Comparison of ENCODE assay signal across 7 cellular contexts in genomic region chr14:32939254-32940065, GRCh38. TPM values are rescaled to one million over a fixed set of nuclear protein-coding genes. Genes with fewer than 3 reads are reported as not detected.
DNase-seq lines count a peak whose midpoint lies in the region; ATAC-seq and TF ChIP-seq lines count a peak whose summit lies in the region.

No MANE protein-coding gene starts in this region.

- H3K36me3 ChIP-seq in endodermal cell (ENCODE audit: control insufficient read depth, insufficient read depth, low read length) (no peaks in the 10 kb centered on the region), stomach smooth muscle (ENCODE audit: control insufficient read depth in 2 of 2, insufficient read depth in 2 of 2, low read length in 2 of 2) (no peaks in the 10 kb centered on the region)

- CTCF ChIA-PET in GM10248 (lab: Yijun Ruan, JAX), result no interaction called here

- H3K27me3 ChIP-seq in endodermal cell (ENCODE audit: control insufficient read depth, insufficient read depth, low read length, poor library complexity, severe bottlenecking) (peaks cover 55% of the 10 kb centered on the region), stomach smooth muscle (ENCODE audit: control insufficient read depth in 1 of 2, insufficient read depth in 2 of 2, low read length in 2 of 2) (no peaks in the 10 kb centered on the region)

- H3K27ac ChIP-seq in endodermal cell (ENCODE audit: low read depth, low read length) (peak overlapping the region; percentile 91), stomach smooth muscle (ENCODE audit: low read length) (peak overlapping the region; percentile 83)

- H3K9me3 ChIP-seq in endodermal cell (ENCODE audit: control insufficient read depth, low read length) (no peaks in the 10 kb centered on the region), stomach smooth muscle (ENCODE audit: control insufficient read depth in 2 of 2, low read length in 2 of 2) (no peaks in the 10 kb centered on the region)

- H3K4me3 ChIP-seq in endodermal cell (ENCODE audit: low read length), result peak overlapping the region; percentile 83
- peak overlapping the region; percentile 74 to 88 for H3K4me3 ChIP-seq in stomach smooth muscle (ENCODE audit: low read length in 2 of 2)

- H3K4me1 ChIP-seq in endodermal cell (ENCODE audit: control insufficient read depth, insufficient read depth, low read length), result no peaks in the 10 kb centered on the region
- peaks cover 10% of the 10 kb centered on the region for H3K4me1 ChIP-seq in stomach smooth muscle (ENCODE audit: control insufficient read depth, insufficient read depth, low read length)

- DNase-seq in GM10248 (ENCODE audit: extremely low spot score), result peak; percentile 34
- peak; percentile 49 for DNase-seq in HK-2 (ENCODE audit: unreplicated experiment)
- DNase-seq in SKM-1 (lab: John Stamatoyannopoulos, UW; ENCODE audit: unreplicated experiment), result peak; percentile 17
- peak; percentile 89 for DNase-seq in endodermal cell
- peak; percentile 40 to 55 for DNase-seq in lung microvascular endothelial cell (ENCODE audit: low read depth in 2 of 2)

- POLR2A ChIA-PET in GM10248 (lab: Yijun Ruan, JAX), result no interaction called here

- peaks cover 77% of the 10 kb centered on the region for H3K27me3 Mint-ChIP-seq in endodermal cell (ENCODE audit: insufficient read depth)

- H3K27ac Mint-ChIP-seq in endodermal cell, result peak overlapping the region; percentile 84

- H3K9me3 Mint-ChIP-seq in endodermal cell, result no peaks in the 10 kb centered on the region

- ATAC-seq in GM19324 (IDR thresholded peaks at IDR 0.05; ENCODE audit: low FRiP score, unreplicated experiment), result no peak

- peak overlapping the region; percentile 72 for H3K4me3 Mint-ChIP-seq in endodermal cell

- TF ChIP-seq CTCF in GM10248 (IDR thresholded peaks at IDR 0.05; ENCODE audit: control extremely low read depth, extremely low read depth, low read depth, missing control alignments) (no peak), endodermal cell (conservative IDR thresholded peaks at IDR 0.05) (no peak)

- H3K9ac ChIP-seq in endodermal cell (ENCODE audit: extremely low read depth, low read length, poor library complexity, severe bottlenecking), result peak overlapping the region; percentile 41
- H3K9ac ChIP-seq in stomach smooth muscle (ENCODE audit: low read length in 2 of 2), result peak overlapping the region; percentile 77 to 88

- no peaks in the 10 kb centered on the region for H3K36me3 Mint-ChIP-seq in endodermal cell (ENCODE audit: low read depth)

- WGBS in endodermal cell (ENCODE audit: insufficient coverage in 1 of 2, insufficient read length in 1 of 2), 2 experiments, result 0% methylated on average over 15 to 77 of the region's 80 CpGs

- peaks cover 19% of the 10 kb centered on the region for H3K4me1 Mint-ChIP-seq in endodermal cell

RNA-seq across cellular contexts. Expression of gene NPAS3, which starts 0.8 kb away (rescaled TPM):
- total RNA-seq in endodermal cell (1 to 10 TPM; 1.4 to 1.6 TPM), lung microvascular endothelial cell (under 0.01 and 0.20 TPM in 2 replicates)
- 14.5 TPM for polyA plus RNA-seq in endodermal cell (2013, experiment 1 of 2)
- 12.2 TPM for polyA plus RNA-seq in endodermal cell (2013, experiment 2 of 2)

Comparison
In these comparisons a context has a peak if more than half of its experiments do, and no peak if none do; other contexts are left out.
1. DNase-seq: peak in every context shown above with its lines; median percentile 89 in endodermal cell; 49 in HK-2; 48 in lung microvascular endothelial cell; 34 in GM10248; 17 in SKM-1.